1 cellular context compared by ENCODE assay signal in the genomic region with DNA sequence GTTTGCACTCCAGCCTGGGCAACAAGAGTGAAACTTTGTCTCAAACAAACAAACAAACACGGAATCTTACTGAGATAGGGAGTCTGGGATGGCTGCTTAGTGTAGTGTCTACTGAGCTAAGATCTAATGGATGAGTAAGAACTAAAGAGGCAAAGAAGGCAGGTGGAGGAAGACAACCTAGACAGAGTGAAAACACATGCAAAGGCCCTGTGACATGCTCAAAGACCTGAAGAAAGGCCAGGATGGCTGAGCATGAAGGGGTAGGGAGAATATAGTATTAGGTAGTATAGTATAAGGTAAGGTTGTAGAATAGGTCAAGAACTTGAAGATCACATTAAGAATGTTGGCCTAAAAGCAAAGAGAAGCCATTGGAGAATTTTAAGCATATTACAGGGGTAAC.
TF ChIP-seq lines count a peak whose summit lies in the region.

No MANE protein-coding gene starts in this region.

TF ChIP-seq in IMR-90, 13 proteins besides CTCF, POLR2A, EP300 and RAD21 (continued from another document):
- TF ChIP-seq ELK1 (IDR thresholded peaks at IDR 0.05; ENCODE audit: borderline replicate concordance, low read depth, low read length): no peak
- TF ChIP-seq MXI1 (IDR thresholded peaks at IDR 0.05; ENCODE audit: borderline replicate concordance, low read depth, low read length): no peak
- TF ChIP-seq CEBPB (IDR thresholded peaks at IDR 0.05; ENCODE audit: low read depth, low read length): no peak
- no peak for TF ChIP-seq RFX5 (IDR thresholded peaks at IDR 0.05; ENCODE audit: low read depth, low read length)
- no peak for TF ChIP-seq FOS (IDR thresholded peaks at IDR 0.05; ENCODE audit: low read depth, low read length)
- no peak for TF ChIP-seq MAFK (IDR thresholded peaks at IDR 0.05; ENCODE audit: low read depth, low read length)
- TF ChIP-seq RCOR1 (IDR thresholded peaks at IDR 0.05; ENCODE audit: insufficient replicate concordance, low read length): no peak
- no peak for TF ChIP-seq CHD1 (IDR thresholded peaks at IDR 0.05; ENCODE audit: low read depth, low read length)
